16 cellular contexts compared by ENCODE assay signal in the genomic region with DNA sequence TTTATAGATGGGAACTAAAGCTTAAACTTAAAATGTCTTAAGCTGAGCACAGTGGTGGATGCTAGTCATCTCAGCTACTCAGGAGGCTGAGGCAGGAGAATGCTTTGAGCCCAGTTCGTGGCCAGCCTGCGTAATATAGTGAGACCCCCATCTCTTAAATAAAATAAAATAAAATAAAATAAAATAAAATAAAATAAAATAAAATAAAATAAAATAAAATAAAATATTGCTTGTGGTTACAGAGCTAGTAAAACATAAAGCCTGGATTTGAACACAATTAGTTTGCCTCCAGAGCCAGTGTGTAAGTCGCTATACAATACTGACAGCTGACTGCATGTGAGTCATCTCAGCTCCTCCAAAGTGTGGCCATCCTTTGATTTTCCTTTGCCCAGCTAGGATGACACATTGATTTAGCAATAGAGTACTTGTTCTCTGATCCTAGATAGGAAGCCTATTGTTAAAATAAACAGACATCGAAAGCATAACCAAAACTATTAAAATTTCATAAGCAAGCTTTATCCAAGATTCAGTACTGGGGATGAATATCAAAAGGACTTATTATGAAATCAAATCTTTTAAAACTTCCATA. TPM values are rescaled to one million over a fixed set of nuclear protein-coding genes. Genes with fewer than 3 reads are reported as not detected.
DNase-seq lines count a peak whose midpoint lies in the region; ATAC-seq and TF ChIP-seq lines count a peak whose summit lies in the region.
"Had no signal": no experiment of that assay in that cellular context is flagged by ENCODE, and none has a peak within 500 bp of the region (broad histone marks: within the 10 kb centered on the region; RNA-seq: fewer than 3 reads in every experiment).

No MANE protein-coding gene starts in this region.

- no peaks in the 10 kb centered on the region for H3K36me3 ChIP-seq in GM23248 (ENCODE audit: low read depth)
- H3K36me3 ChIP-seq in SK-N-SH (replicated peaks in 1 of 2; ENCODE audit: control insufficient read depth in 1 of 2, insufficient read depth in 2 of 2, low read length in 1 of 2) = no peaks in the 10 kb centered on the region
- H3K36me3 ChIP-seq in fibroblast of lung (ENCODE audit: control insufficient read depth, insufficient read depth, low read length) = no peaks in the 10 kb centered on the region
- H3K36me3 ChIP-seq in sigmoid colon = no peaks in the 10 kb centered on the region
- H3K36me3 ChIP-seq: tibial artery had no signal

- H3K79me2 ChIP-seq in GM23248 (ENCODE audit: insufficient read depth) = no peaks in the 10 kb centered on the region
- H3K79me2 ChIP-seq in SK-N-SH (ENCODE audit: insufficient read depth) = no peaks in the 10 kb centered on the region
- no peaks in the 10 kb centered on the region for H3K79me2 ChIP-seq in fibroblast of lung (ENCODE audit: control insufficient read depth, insufficient read depth, low read length)

- peak in 1 of 2 experiments; percentile 46; a peak in 1 of 4 replicates for TF ChIP-seq EP300 in SK-N-SH (IDR thresholded peaks at IDR 0.05; ENCODE audit: borderline replicate concordance in 1 of 2, low read depth in 1 of 2, low read length in 1 of 2)
- no peak for TF ChIP-seq EP300 in sigmoid colon (IDR thresholded peaks at IDR 0.05)

- H3K27me3 ChIP-seq in GM23248 (replicated peaks; ENCODE audit: insufficient read depth) (no peaks in the 10 kb centered on the region), SK-N-SH (ENCODE audit: insufficient read depth) (no peaks in the 10 kb centered on the region), fibroblast of lung (ENCODE audit: control insufficient read depth, insufficient read depth, low read length) (no peaks in the 10 kb centered on the region), sigmoid colon (no peaks in the 10 kb centered on the region)
- H3K27me3 ChIP-seq: tibial artery had no signal

- CTCF ChIA-PET in SK-N-SH (lab: Yijun Ruan, JAX) = interaction anchor here (1.2 kb wide), 1 partner anchor 47 kb away, joined by 3 read pairs; no protein-coding TSS in a partner anchor

- in situ Hi-C loops in GM23248 (cut with MboI) = no loop called here

- H3K27ac ChIP-seq in GM23248 = no peak overlapping the region
- peak overlapping the region in 1 of 2 experiments; percentile 81; a peak in 2 of 4 replicates for H3K27ac ChIP-seq in SK-N-SH (ENCODE audit: low read depth in 2 of 2, low read length in 1 of 2)
- no peak overlapping the region for H3K27ac ChIP-seq in fibroblast of lung (ENCODE audit: insufficient read depth, low read length)
- H3K27ac ChIP-seq in sigmoid colon = peak overlapping the region in 3 of 4 donors; percentile 45 to 70 (median 68)
- H3K27ac ChIP-seq: tibial artery had no signal

- no peak for TF ChIP-seq CTCF in SK-N-SH (IDR thresholded peaks at IDR 0.05)
- no peak for TF ChIP-seq CTCF in fibroblast of lung (conservative IDR thresholded peaks at IDR 0.05 in 1 of 2, IDR thresholded peaks at IDR 0.05 in 1 of 2; ENCODE audit: low read depth in 1 of 2, low read length in 2 of 2)
- TF ChIP-seq CTCF in sigmoid colon (IDR thresholded peaks at IDR 0.05) = no peak

- H3K4me2 ChIP-seq in GM23248 (ENCODE audit: unreplicated experiment) (peak overlapping the region; percentile 57), SK-N-SH (peak overlapping the region; percentile 49), fibroblast of lung (ENCODE audit: extremely low read depth, insufficient read depth, low read length) (no peak overlapping the region)

- ATAC-seq in GM18505 (IDR thresholded peaks at IDR 0.05; ENCODE audit: unreplicated experiment) (no peak), HG03045 (IDR thresholded peaks at IDR 0.05; ENCODE audit: unreplicated experiment) (no peak), GM19328 (IDR thresholded peaks at IDR 0.05; ENCODE audit: unreplicated experiment) (no peak)
- ATAC-seq: activated T-cell treated with anti-CD3 and anti-CD28 coated beads, Interleukin-2, amount 50 U/mL, for 72 hours; mucosa of descending colon; right cardiac atrium had no signal

- H4K20me1 ChIP-seq in GM23248 (ENCODE audit: insufficient read depth) = no peaks in the 10 kb centered on the region
- H4K20me1 ChIP-seq in SK-N-SH (ENCODE audit: insufficient read depth) = no peaks in the 10 kb centered on the region
- no peaks in the 10 kb centered on the region for H4K20me1 ChIP-seq in fibroblast of lung (ENCODE audit: control insufficient read depth, extremely low read depth, insufficient read depth, low read length)

- no peak overlapping the region for H3K9ac ChIP-seq in GM23248
- H3K9ac ChIP-seq in SK-N-SH = peak overlapping the region; percentile 35; the same call in 1 of the 2 replicates
- H3K9ac ChIP-seq in fibroblast of lung (ENCODE audit: insufficient read depth, low read length) = no peak overlapping the region

- H2AFZ ChIP-seq in GM23248 = no peak overlapping the region
- no peak overlapping the region for H2AFZ ChIP-seq in SK-N-SH (ENCODE audit: low read depth)
- H2AFZ ChIP-seq in fibroblast of lung (ENCODE audit: low read length) = no peak overlapping the region

- DNase-seq in GM23248 = peak; percentile 93
- DNase-seq in SK-N-SH = no peak
- DNase-seq in fibroblast of lung (ENCODE audit: low read depth in 2 of 2) = peak; percentile 91 to 94
- no peak for DNase-seq in sigmoid colon
- no peak for DNase-seq in cerebellar nuclear complex (lab: John Stamatoyannopoulos, UW)
- DNase-seq: activated T-cell treated with anti-CD3 and anti-CD28 coated beads, Interleukin-2, amount 50 U/mL, for 72 hours; central memory CD4-positive, alpha-beta T cell; mucosa of descending colon; NCI-H2171; right cardiac atrium; RPMI8226; tibial artery had no signal

- H3F3A ChIP-seq in GM23248 (ENCODE audit: insufficient read depth) (peaks cover 25% of the 10 kb centered on the region), SK-N-SH (replicated peaks; ENCODE audit: insufficient read depth) (peaks cover 48% of the 10 kb centered on the region)

- no peak for TF ChIP-seq POLR2A in sigmoid colon (IDR thresholded peaks at IDR 0.05)
- TF ChIP-seq POLR2A in GM18505 (IDR thresholded peaks at IDR 0.05; ENCODE audit: borderline replicate concordance, extremely low read depth, insufficient read depth, insufficient read length) = no peak

- POLR2A ChIA-PET in SK-N-SH (lab: Yijun Ruan, JAX) = no interaction called here

- H3K9me3 ChIP-seq in GM23248 (ENCODE audit: low read depth) (no peaks in the 10 kb centered on the region), SK-N-SH (no peaks in the 10 kb centered on the region), fibroblast of lung (ENCODE audit: control insufficient read depth, insufficient read depth, low read depth, low read length) (no peaks in the 10 kb centered on the region), sigmoid colon (no peaks in the 10 kb centered on the region)
- H3K9me3 ChIP-seq: mucosa of descending colon, tibial artery had no signal

- H3K9me2 ChIP-seq in GM23248 (ENCODE audit: insufficient read depth) = no peaks in the 10 kb centered on the region; the same call in 1 of the 2 replicates
- no peaks in the 10 kb centered on the region for H3K9me2 ChIP-seq in SK-N-SH

- peaks cover 29% of the 10 kb centered on the region for H3K4me1 ChIP-seq in GM23248 (ENCODE audit: insufficient read depth)
- H3K4me1 ChIP-seq in SK-N-SH (ENCODE audit: control insufficient read depth in 1 of 2, insufficient read depth in 2 of 2, low read depth in 1 of 2, low read length in 1 of 2) = peaks cover 0 to 22% of the 10 kb centered on the region in 2 experiments
- H3K4me1 ChIP-seq in fibroblast of lung (ENCODE audit: control insufficient read depth, extremely low read depth, insufficient read depth, low read length) = peaks cover 6% of the 10 kb centered on the region
- peaks cover 0 to 30% (median 26%) of the 10 kb centered on the region in 4 donors for H3K4me1 ChIP-seq in sigmoid colon

- 45 to 48% methylated on average over 4 of the region's 4 CpGs for WGBS in GM23248 (ENCODE audit: low coverage in 1 of 2, low lambda C conversion rate in 2 of 2, missing lambda C conversion rate in 2 of 2), 2 experiments
- 55% methylated on average over 4 of the region's 4 CpGs for WGBS in SK-N-SH (ENCODE audit: low lambda C conversion rate)
- 88 to 90% methylated on average over 4 of the region's 4 CpGs for WGBS in sigmoid colon, 2 donors

- intact Hi-C loops in sigmoid colon (cut with DNase I) = loop anchor here (2.0 kb wide), 1 partner anchor 18 kb away; no protein-coding TSS in a partner anchor

- no peak for TF ChIP-seq RAD21 in SK-N-SH (IDR thresholded peaks at IDR 0.05; ENCODE audit: low read length)

- peak overlapping the region; percentile 10 for H3K4me3 ChIP-seq in GM23248
- H3K4me3 ChIP-seq in SK-N-SH (ENCODE audit: low read depth in 2 of 2, low read length in 1 of 2) = no peak overlapping the region; a peak in 1 of 4 replicates
- no peak overlapping the region for H3K4me3 ChIP-seq in fibroblast of lung (replicated peaks in 1 of 4; ENCODE audit: control extremely low read depth in 1 of 4, insufficient read depth in 1 of 4, low read depth in 3 of 4, low read length in 4 of 4)
- no peak overlapping the region for H3K4me3 ChIP-seq in sigmoid colon
- H3K4me3 ChIP-seq: mucosa of descending colon, tibial artery had no signal

TF ChIP-seq in SK-N-SH, 30 proteins besides CTCF, POLR2A, EP300 and RAD21 (continues in another document):
- TF ChIP-seq, protein P1, sequence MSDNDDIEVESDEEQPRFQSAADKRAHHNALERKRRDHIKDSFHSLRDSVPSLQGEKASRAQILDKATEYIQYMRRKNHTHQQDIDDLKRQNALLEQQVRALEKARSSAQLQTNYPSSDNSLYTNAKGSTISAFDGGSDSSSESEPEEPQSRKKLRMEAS (IDR thresholded peaks at IDR 0.05; ENCODE audit: low read depth) = peak; percentile 46; the same call in 1 of the 2 replicates
- TF ChIP-seq JUND (IDR thresholded peaks at IDR 0.05) = peak; percentile 88
- TF ChIP-seq FOSL2 (IDR thresholded peaks at IDR 0.05; ENCODE audit: borderline replicate concordance, low read depth) = peak; percentile 89
- TF ChIP-seq, protein P2, sequence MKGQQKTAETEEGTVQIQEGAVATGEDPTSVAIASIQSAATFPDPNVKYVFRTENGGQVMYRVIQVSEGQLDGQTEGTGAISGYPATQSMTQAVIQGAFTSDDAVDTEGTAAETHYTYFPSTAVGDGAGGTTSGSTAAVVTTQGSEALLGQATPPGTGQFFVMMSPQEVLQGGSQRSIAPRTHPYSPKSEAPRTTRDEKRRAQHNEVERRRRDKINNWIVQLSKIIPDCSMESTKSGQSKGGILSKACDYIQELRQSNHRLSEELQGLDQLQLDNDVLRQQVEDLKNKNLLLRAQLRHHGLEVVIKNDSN (IDR thresholded peaks at IDR 0.05; ENCODE audit: borderline replicate concordance, low read depth) = no peak
- TF ChIP-seq NFIC (IDR thresholded peaks at IDR 0.05; ENCODE audit: borderline replicate concordance) = peak; percentile 47

RNA-seq across cellular contexts. Expression of a gene that starts 21.0 kb away (rescaled TPM):
- 34.3 and 42.8 TPM in 2 replicates for total RNA-seq in GM23248 (2014; rRNA removed; shearing (Covaris generic))
- polyA plus RNA-seq in GM23248 (2016; fragmentation: Nextera tagmentation; extraction: Ambion mirVana) = 8.8 and 9.2 TPM in 2 replicates
- polyA plus RNA-seq in SK-N-SH (2012; rRNA removed) = 123 and 150 TPM in 2 replicates
- 117 and 131 TPM in 2 replicates for polyA plus RNA-seq in SK-N-SH (2012; cell fraction: cytosol; rRNA removed)
- 176 and 191 TPM in 2 replicates for polyA plus RNA-seq in SK-N-SH (2012; cell fraction: nucleus; rRNA removed)
- 135 and 206 TPM in 2 replicates for total RNA-seq in fibroblast of lung
- polyA plus RNA-seq in fibroblast of lung = 52.4 and 158 TPM in 2 replicates
- polyA plus RNA-seq in fibroblast of lung (2012) = 44.8 and 140 TPM in 2 replicates
- polyA minus RNA-seq in fibroblast of lung (ENCODE audit: low replicate concordance) = 202 and 569 TPM in 2 replicates
- total RNA-seq in sigmoid colon = 100 to 1,000 TPM; 149 to 343 (median 184) TPM
- 10 to 100 TPM in 2 of 3 donors, 1 to 10 TPM in 1; 4.2 to 48.7 (median 20.4) TPM for polyA plus RNA-seq in sigmoid colon
- polyA plus RNA-seq: IgD-negative memory B cell had no signal

Comparison
In these comparisons a context has a peak if more than half of its experiments do, and no peak if none do; other contexts are left out.
1. DNase-seq: peak in GM23248 (single experiment) and fibroblast of lung (2 of 2); none in SK-N-SH (single experiment), sigmoid colon (single experiment) and cerebellar nuclear complex (0 of 2).
2. H3K27ac ChIP-seq: peak in sigmoid colon (3 of 4); none in GM23248 (single experiment) and fibroblast of lung (single experiment).